In the genomic region with DNA sequence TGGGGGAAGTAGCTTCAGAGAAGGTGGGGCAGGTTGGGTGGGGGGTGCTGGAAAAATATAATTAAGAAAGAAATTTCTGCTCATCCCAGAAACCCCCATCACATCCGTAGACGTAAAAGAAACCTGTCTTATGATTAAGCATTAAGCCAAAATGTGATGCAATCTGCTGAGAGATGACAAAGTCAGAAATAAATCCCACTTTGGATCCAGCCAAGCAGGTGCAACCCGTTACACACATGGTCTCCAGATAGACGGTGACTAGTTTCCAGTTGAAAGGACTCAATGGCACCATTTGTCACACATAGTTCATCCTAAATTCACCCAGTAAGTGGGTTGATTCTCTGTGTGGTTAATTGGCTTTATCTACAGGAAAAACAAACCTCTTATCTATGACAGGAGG, we compare ENCODE assay signal across 25 cellular contexts. TPM values are rescaled to one million over a fixed set of nuclear protein-coding genes. Genes with fewer than 3 reads are reported as not detected.
DNase-seq lines count a peak whose midpoint lies in the region; ATAC-seq, FAIRE-seq and TF ChIP-seq lines count a peak whose summit lies in the region.
"Had no signal": no experiment of that assay in that cellular context is flagged by ENCODE, and none has a peak within 500 bp of the region (broad histone marks: within the 10 kb centered on the region; RNA-seq: fewer than 3 reads in every experiment).

No MANE protein-coding gene starts in this region.

- no peak overlapping the region for H3T11ph ChIP-seq in H9 (ENCODE audit: low read length)

- no TSS peak for BruUV-seq in Calu3 (replicated peaks; lab: Mats Ljungman, UMichigan)
- no TSS peak for BruUV-seq in PC-9 (replicated peaks; lab: Mats Ljungman, UMichigan)

- no peak overlapping the region for H2AFZ ChIP-seq in PC-9
- no peak overlapping the region for H2AFZ ChIP-seq in H9 (ENCODE audit: low read length)
- H2AFZ ChIP-seq: GM23338 had no signal

- 0 out of 2 replicates have a peak, but pooled peaks cover 4% of the 10 kb centered on the region for H3F3A ChIP-seq in PC-9 (ENCODE audit: insufficient read depth, low read depth)

- intact Hi-C loops in Calu3 (cut with micrococcal nuclease; ENCODE audit: unreplicated experiment) = no loop called here
- intact Hi-C loops in PC-9 (cut with micrococcal nuclease; ENCODE audit: unreplicated experiment) = no loop called here

- peaks cover 25% of the 10 kb centered on the region for H3K4me1 Mint-ChIP-seq in Calu3 (ENCODE audit: low read depth, unreplicated experiment)
- no peaks in the 10 kb centered on the region for H3K4me1 Mint-ChIP-seq in H9
- H3K4me1 Mint-ChIP-seq: CD4-positive, alpha-beta memory T cell; GM23338 had no signal

- H2BK5ac ChIP-seq in H9 (ENCODE audit: insufficient read length, low read length) = no peak overlapping the region

- in situ Hi-C loops in GM13977 (cut with MboI; ENCODE audit: low pct_unique_long_range_greater_than_20kb, low sequenced_read_pairs, unreplicated experiment) = no loop called here

- H3K18ac ChIP-seq in H9 (ENCODE audit: insufficient read length, low read depth, low read length) = no peak overlapping the region

- no peak overlapping the region for H2BK12ac ChIP-seq in H9 (ENCODE audit: insufficient read length, low read depth, low read length)

- FAIRE-seq in HTR-8/SVneo (lab: Jason Lieb, UNC) = no peak
- FAIRE-seq: GM12878, GM19239 had no signal

- no peaks in the 10 kb centered on the region for H3K79me2 ChIP-seq in PC-9 (ENCODE audit: low read depth)
- no peaks in the 10 kb centered on the region for H3K79me2 ChIP-seq in H9 (ENCODE audit: insufficient read depth, low read length)

- no peak overlapping the region for H4K5ac ChIP-seq in H9 (ENCODE audit: insufficient read length, low read depth, low read length)

- no peak overlapping the region for H3K23ac ChIP-seq in H9 (ENCODE audit: insufficient read length, low read depth, low read length)

- H3K9me3 Mint-ChIP-seq in Calu3 (ENCODE audit: low read depth, unreplicated experiment) (peaks cover 5% of the 10 kb centered on the region), H9 (peaks cover 83 to 93% of the 10 kb centered on the region in 2 experiments)

- H3K4me2 ChIP-seq in PC-9 = peak overlapping the region; percentile 24; the same call in 1 of the 2 replicates
- no peak overlapping the region for H3K4me2 ChIP-seq in H9 (ENCODE audit: insufficient read depth, insufficient read length, low read length)
- H3K4me2 ChIP-seq: BLaER1, GM23338, KMS-11 had no signal

- H2BK15ac ChIP-seq in H9 (ENCODE audit: low read depth, low read length) = no peak overlapping the region

- no peaks in the 10 kb centered on the region for H3K27me3 ChIP-seq in PC-9 (ENCODE audit: insufficient read depth, low read depth)
- H3K27me3 ChIP-seq in H9 (ENCODE audit: insufficient read depth, low read length) = no peaks in the 10 kb centered on the region
- H3K27me3 ChIP-seq: BLaER1 had no signal

- H3K4me1 ChIP-seq in PC-9 (replicated peaks; ENCODE audit: insufficient read depth) (peaks cover 41% of the 10 kb centered on the region), H9 (ENCODE audit: insufficient read depth, low read length) (no peaks in the 10 kb centered on the region)

- no CpG with 5 or more reads among the region's 4 CpGs for WGBS in H9 (ENCODE audit: extremely low coverage, insufficient read length, low lambda C conversion rate)

- peak overlapping the region; percentile 52; the same call in 1 of the 2 replicates for H3K27ac ChIP-seq in PC-9
- H3K27ac ChIP-seq in H9 (ENCODE audit: insufficient read length, low read depth, low read length) = no peak overlapping the region
- H3K27ac ChIP-seq: BLaER1, KMS-11 had no signal

- no peak overlapping the region for H3K4me3 Mint-ChIP-seq in Calu3 (ENCODE audit: low read depth, unreplicated experiment)
- no peak overlapping the region for H3K4me3 Mint-ChIP-seq in H9
- H3K4me3 Mint-ChIP-seq: CD4-positive, alpha-beta memory T cell; GM23338 had no signal

- H3K14ac ChIP-seq in H9 (ENCODE audit: insufficient read depth, low read length) = no peak overlapping the region

- H4K8ac ChIP-seq in H9 (replicated peaks; ENCODE audit: insufficient read length, low read depth, low read length) = no peak overlapping the region

- H4K20me1 ChIP-seq in PC-9 (ENCODE audit: insufficient read depth) (no peaks in the 10 kb centered on the region), H9 (ENCODE audit: control insufficient read depth, insufficient read depth, insufficient read length) (no peaks in the 10 kb centered on the region)
- H4K20me1 ChIP-seq: BLaER1 had no signal

- CTCF ChIA-PET in Calu3 (lab: Charles Lee) = no interaction called here
- CTCF ChIA-PET in PC-9 (lab: Charles Lee) = no interaction called here

- H3K36me3 ChIP-seq in PC-9 (ENCODE audit: low read depth) = no peaks in the 10 kb centered on the region
- H3K36me3 ChIP-seq: BLaER1 had no signal

- H3K9me3 ChIP-seq in PC-9 (ENCODE audit: insufficient read depth, low read depth) (no peaks in the 10 kb centered on the region), H9 (ENCODE audit: control insufficient read depth, low read depth, low read length) (peaks cover 73% of the 10 kb centered on the region)

- H3K23me2 ChIP-seq in H9 (ENCODE audit: insufficient read length, low read depth, low read length, poor library complexity, severe bottlenecking) = no peaks in the 10 kb centered on the region

- no peak overlapping the region for H3K4ac ChIP-seq in H9 (ENCODE audit: low read depth, low read length)

- no peak overlapping the region for H2BK120ac ChIP-seq in H9 (ENCODE audit: low read depth, low read length, poor library complexity, severe bottlenecking)

- peak; percentile 14 for DNase-seq in Calu3
- peak in 1 of 2 experiments; percentile 73 for DNase-seq in PC-9
- DNase-seq in epithelial cell of esophagus (ENCODE audit: low read depth) = peak; percentile 86
- peak; percentile 40 for DNase-seq in iris pigment epithelial cell (ENCODE audit: low read depth)
- no peak for DNase-seq in H9
- no peak for DNase-seq in GM13977 (ENCODE audit: low spot score)
- no peak for DNase-seq in HTR-8/SVneo (ENCODE audit: insufficient read length, low spot score)
- DNase-seq: CD4-positive, alpha-beta memory T cell; EL; NCI-H1092; NCI-H146; NCI-H2029 treated with DMSO at 0.1 percent for 48 hours; NCI-H2171 treated with DMSO at 0.1 percent for 48 hours; NCI-H748 treated with DMSO at 0.1 percent for 48 hours; RPMI8226 had no signal

- H3K27ac Mint-ChIP-seq in Calu3 (ENCODE audit: unreplicated experiment) (peak overlapping the region; percentile 30), H9 (no peak overlapping the region)
- H3K27ac Mint-ChIP-seq: GM23338 had no signal

- TF ChIP-seq CTCF in Calu3 (IDR thresholded peaks at IDR 0.05; ENCODE audit: unreplicated experiment) (no peak), PC-9 (conservative IDR thresholded peaks at IDR 0.05) (no peak), epithelial cell of esophagus (IDR thresholded peaks at IDR 0.05; ENCODE audit: insufficient read depth, low read depth, low read length, missing control alignments) (no peak), H9 (conservative IDR thresholded peaks at IDR 0.05) (no peak), GM13977 (IDR thresholded peaks at IDR 0.05; ENCODE audit: extremely low read depth, insufficient read depth, missing control alignments) (no peak)

- H3K9ac ChIP-seq in H9 (ENCODE audit: extremely low read depth, insufficient read length, low read length) = no peak overlapping the region
- H3K9ac ChIP-seq: BLaER1, KMS-11 had no signal

- no peak overlapping the region for H2BK20ac ChIP-seq in H9 (ENCODE audit: low read depth, low read length, poor library complexity, severe bottlenecking)

- H3K4me3 ChIP-seq in PC-9 (no peak overlapping the region), epithelial cell of esophagus (ENCODE audit: low read length) (no peak overlapping the region)
- H3K4me3 ChIP-seq: BLaER1, GM12878, GM23338 had no signal

- no peaks in the 10 kb centered on the region for H3K27me3 Mint-ChIP-seq in Calu3 (ENCODE audit: unreplicated experiment)
- H3K27me3 Mint-ChIP-seq in H9 (ENCODE audit: low read depth) = peaks cover 2% of the 10 kb centered on the region; the same call in 1 of the 2 replicates

- H4K91ac ChIP-seq in H9 (ENCODE audit: insufficient read length, low read depth, low read length) = no peak overlapping the region

- ATAC-seq in HG03571 (IDR thresholded peaks at IDR 0.05; ENCODE audit: unreplicated experiment) = no peak
- ATAC-seq: GM12878, GM23338, HCT116 had no signal

- H3K36me3 Mint-ChIP-seq in Calu3 (ENCODE audit: insufficient read depth, unreplicated experiment) (peaks cover 7% of the 10 kb centered on the region), H9 (ENCODE audit: insufficient read depth in 1 of 3, low read depth in 3 of 3) (peaks cover 0 to 25% (median 14%) of the 10 kb centered on the region in 3 experiments; a peak in 5 of 7 replicates)
- H3K36me3 Mint-ChIP-seq: CD4-positive, alpha-beta memory T cell had no signal

- H3K56ac ChIP-seq in H9 (ENCODE audit: insufficient read length, low read depth, low read length) = no peak overlapping the region

- POLR2A ChIA-PET in PC-9 (lab: Charles Lee; ENCODE audit: unreplicated experiment) = no interaction called here

- no peaks in the 10 kb centered on the region for H3K79me1 ChIP-seq in H9 (ENCODE audit: insufficient read depth, low read depth, low read length, poor library complexity, severe bottlenecking)

- H2AK5ac ChIP-seq in H9 (ENCODE audit: insufficient read length, low read length) = no peak overlapping the region

- H3K9me2 ChIP-seq in PC-9 (ENCODE audit: insufficient read depth) = no peaks in the 10 kb centered on the region

RNA-seq across cellular contexts. Expression of gene PSG5, which starts 34.1 kb away (rescaled TPM):
- total RNA-seq in Calu3 (2022) (not detected in 2 replicates), PC-9 (2021) (0.43 and 2.3 TPM in 2 replicates), H9 (2021) (not detected in 2 replicates)
- total RNA-seq: A673; CD4-positive, alpha-beta memory T cell; GM12878; GM23338; NCI-H460; OCI-LY7 had no signal

RNA-seq across cellular contexts. Expression of gene PSG4, which starts 53.2 kb away (rescaled TPM):
- total RNA-seq in Calu3 (2022) = 11.2 and 11.9 TPM in 2 replicates
- 0.24 TPM in 1 of 2 replicates, not detected in the other for total RNA-seq in PC-9 (2021)
- not detected in 2 replicates for total RNA-seq in H9 (2021)
- total RNA-seq: A673; CD4-positive, alpha-beta memory T cell; GM12878; GM23338; NCI-H460; OCI-LY7 had no signal

Comparison
In these comparisons a context has a peak if more than half of its experiments do, and no peak if none do; other contexts are left out.
1. DNase-seq: peak in Calu3 (single experiment), epithelial cell of esophagus (single experiment) and iris pigment epithelial cell (single experiment); none in H9 (single experiment), GM13977 (single experiment) and HTR-8/SVneo (single experiment).